Comparison of ENCODE assay signal across 20 cellular contexts in the genomic region with DNA sequence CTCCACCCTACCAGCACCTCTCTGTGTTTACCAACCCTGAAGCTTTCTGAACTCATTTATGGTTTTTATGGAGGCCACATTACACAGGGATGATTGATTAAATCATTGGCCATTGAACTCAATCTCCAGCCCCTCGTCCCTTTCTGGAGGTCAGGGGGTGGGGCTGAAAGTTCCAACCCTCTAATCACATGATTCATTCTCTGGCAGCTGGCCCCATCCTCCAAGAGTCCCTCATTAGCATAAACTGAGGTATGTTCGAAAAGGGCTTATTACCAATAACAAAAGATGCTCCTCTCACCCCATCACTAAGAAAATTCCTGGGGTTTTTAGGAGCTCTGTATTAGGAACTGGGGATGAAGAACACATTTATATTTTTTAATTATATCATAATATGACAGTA.
"Had no signal": no experiment of that assay in that cellular context is flagged by ENCODE, and none has a peak within 500 bp of the region (broad histone marks: within the 10 kb centered on the region; RNA-seq: fewer than 3 reads in every experiment).

No MANE protein-coding gene starts in this region.

- H3K9me3 Mint-ChIP-seq: naive thymus-derived CD8-positive, alpha-beta T cell had no signal

- H3K27me3 Mint-ChIP-seq: naive thymus-derived CD8-positive, alpha-beta T cell had no signal

- ATAC-seq: esophagus mucosa; gastrocnemius medialis; heart right ventricle; mucosa of descending colon; naive thymus-derived CD8-positive, alpha-beta T cell; sciatic nerve had no signal

- H3K4me3 Mint-ChIP-seq: naive thymus-derived CD8-positive, alpha-beta T cell had no signal

- H3K27ac ChIP-seq: colonic mucosa, gastrocnemius medialis, heart right ventricle, neutrophil, spleen, stomach, thoracic aorta, transverse colon had no signal

- H3K4me1 ChIP-seq: colonic mucosa, spleen had no signal

- H3K9me3 ChIP-seq: colonic mucosa, gastrocnemius medialis, heart right ventricle, mucosa of descending colon, neutrophil, spleen, stomach, thoracic aorta, transverse colon had no signal

- H3K27me3 ChIP-seq: colonic mucosa, gastrocnemius medialis, heart right ventricle, neutrophil, spleen, stomach, transverse colon had no signal

- DNase-seq: colonic mucosa; dermis blood vessel endothelial cell; effector CD4-positive, alpha-beta T cell; gastrocnemius medialis; heart right ventricle; hypothalamus; mammary epithelial cell; mucosa of descending colon; naive thymus-derived CD8-positive, alpha-beta T cell; posterior cingulate gyrus; spleen; stimulated activated CD4-positive, alpha-beta T cell treated with anti-CD3 and anti-CD28 coated beads, Interleukin-2, amount 100 ng/mL, for 24 hours; stimulated activated naive CD4-positive, alpha-beta T cell; stomach; substantia nigra; transverse colon had no signal

- H3K27ac Mint-ChIP-seq: naive thymus-derived CD8-positive, alpha-beta T cell had no signal
